In the genomic region with DNA sequence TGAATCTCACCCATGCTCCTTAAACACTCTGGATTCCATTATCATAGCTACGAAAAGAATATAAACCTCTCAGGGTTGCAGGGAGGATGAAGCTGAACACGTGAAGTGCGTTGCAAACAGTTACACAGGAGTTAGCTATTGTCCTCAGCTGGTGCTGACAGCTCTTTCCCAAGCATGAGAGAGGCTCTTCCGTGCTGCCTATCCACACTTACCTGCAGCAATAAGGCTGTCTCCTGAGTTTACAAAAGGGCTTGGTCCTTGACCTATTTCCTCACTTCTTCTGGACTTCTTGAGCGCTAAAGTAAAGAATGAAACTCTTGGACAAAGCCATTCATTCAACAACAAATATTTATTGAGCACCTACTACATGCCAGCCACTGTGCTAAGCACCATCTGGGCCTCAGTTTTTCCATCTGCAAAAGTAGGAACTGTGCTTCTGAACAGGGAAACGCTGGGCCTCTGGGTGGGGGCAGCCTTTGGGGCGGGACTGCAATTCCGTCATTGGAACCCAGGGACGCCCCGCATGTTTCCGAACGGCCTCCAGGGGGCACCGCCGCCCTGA, we compare ENCODE assay signal across 1 cellular context.
TF ChIP-seq lines count a peak whose summit lies in the region.

No MANE protein-coding gene starts in this region.

TF ChIP-seq in K562, 482 proteins besides CTCF, POLR2A, EP300 and RAD21 (continued from another document):
- TF ChIP-seq MGA (IDR thresholded peaks at IDR 0.05) (no peak), BCOR (IDR thresholded peaks at IDR 0.05) (peak; percentile 47; the same call in 1 of the 2 replicates), ZNF263 (CRISPR knock-in tag; IDR thresholded peaks at IDR 0.05; ENCODE audit: borderline replicate concordance) (peak; percentile 32; the same call in 1 of the 2 replicates), VEZF1 (CRISPR knock-in tag; IDR thresholded peaks at IDR 0.05) (peak; percentile 82), PREB (CRISPR knock-in tag; IDR thresholded peaks at IDR 0.05) (0 out of 2 replicates have a peak, but pooled peaks have one; percentile 46), HNRNPLL (IDR thresholded peaks at IDR 0.05; ENCODE audit: low read depth, low read length, poor library complexity, severe bottlenecking) (no peak), ZNF695 (CRISPR knock-in tag; IDR thresholded peaks at IDR 0.05) (no peak), SPI1 (IDR thresholded peaks at IDR 0.05; ENCODE audit: borderline replicate concordance, low read depth, low read length) (peak; percentile 82; the same call in 1 of the 2 replicates), JUND (IDR thresholded peaks at IDR 0.05; ENCODE audit: borderline replicate concordance, low read depth, low read length) (peak; percentile 69; the same call in 1 of the 2 replicates), JUND (tag; IDR thresholded peaks at IDR 0.05; ENCODE audit: borderline replicate concordance, low read depth, low read length) (peak; percentile 73; the same call in 1 of the 3 replicates), KAT8 (IDR thresholded peaks at IDR 0.05; ENCODE audit: low read depth) (no peak), POLR2AphosphoS5 (IDR thresholded peaks at IDR 0.05; ENCODE audit: control insufficient read depth, insufficient read depth, low read depth, low read length) (0 out of 2 replicates have a peak, but pooled peaks have one; percentile 22), HDAC3 (IDR thresholded peaks at IDR 0.05; ENCODE audit: borderline replicate concordance, partially characterized antibody) (peak; percentile 25), CREB1 (IDR thresholded peaks at IDR 0.05) (peak; percentile 61; the same call in 1 of the 2 replicates), CREB1 (CRISPR knock-in tag; IDR thresholded peaks at IDR 0.05) (no peak), HMG20A (CRISPR knock-in tag; conservative IDR thresholded peaks at IDR 0.05) (no peak)
- TF ChIP-seq, protein P1, sequence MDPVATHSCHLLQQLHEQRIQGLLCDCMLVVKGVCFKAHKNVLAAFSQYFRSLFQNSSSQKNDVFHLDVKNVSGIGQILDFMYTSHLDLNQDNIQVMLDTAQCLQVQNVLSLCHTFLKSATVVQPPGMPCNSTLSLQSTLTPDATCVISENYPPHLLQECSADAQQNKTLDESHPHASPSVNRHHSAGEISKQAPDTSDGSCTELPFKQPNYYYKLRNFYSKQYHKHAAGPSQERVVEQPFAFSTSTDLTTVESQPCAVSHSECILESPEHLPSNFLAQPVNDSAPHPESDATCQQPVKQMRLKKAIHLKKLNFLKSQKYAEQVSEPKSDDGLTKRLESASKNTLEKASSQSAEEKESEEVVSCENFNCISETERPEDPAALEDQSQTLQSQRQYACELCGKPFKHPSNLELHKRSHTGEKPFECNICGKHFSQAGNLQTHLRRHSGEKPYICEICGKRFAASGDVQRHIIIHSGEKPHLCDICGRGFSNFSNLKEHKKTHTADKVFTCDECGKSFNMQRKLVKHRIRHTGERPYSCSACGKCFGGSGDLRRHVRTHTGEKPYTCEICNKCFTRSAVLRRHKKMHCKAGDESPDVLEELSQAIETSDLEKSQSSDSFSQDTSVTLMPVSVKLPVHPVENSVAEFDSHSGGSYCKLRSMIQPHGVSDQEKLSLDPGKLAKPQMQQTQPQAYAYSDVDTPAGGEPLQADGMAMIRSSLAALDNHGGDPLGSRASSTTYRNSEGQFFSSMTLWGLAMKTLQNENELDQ (CRISPR knock-in tag; IDR thresholded peaks at IDR 0.05; ENCODE audit: borderline replicate concordance): no peak
